ENCODE assay signal across 34 cellular contexts in genomic region chr6:83368582-83368981, GRCh38.
"Had no signal": no experiment of that assay in that cellular context is flagged by ENCODE, and none has a peak within 500 bp of the region (broad histone marks: within the 10 kb centered on the region; RNA-seq: fewer than 3 reads in every experiment).

No MANE protein-coding gene starts in this region.

- H3K9me3 Mint-ChIP-seq: activated B cell treated with CpG ODN at 0.5 μM for 24 hours; activated CD4-positive, alpha-beta memory T cell treated with anti-CD3 and anti-CD28 coated beads for 36 hours; activated CD4-positive, alpha-beta T cell treated with anti-CD3 and anti-CD28 coated beads, Interleukin-2, amount 10 ng/mL, durations not matched to agents 24 days and 14 days; activated CD8-positive, alpha-beta T cell treated with anti-CD3 and anti-CD28 coated beads for 36 hours; activated naive CD4-positive, alpha-beta T cell treated with anti-CD3 and anti-CD28 coated beads for 36 hours; activated naive CD4-positive, alpha-beta T cell treated with anti-CD3 and anti-CD28 coated beads, Interleukin-2, amount 50 U/mL, for 72 hours; activated naive CD8-positive, alpha-beta T cell treated with anti-CD3 and anti-CD28 coated beads for 36 hours; activated T-cell treated with anti-CD3 and anti-CD28 coated beads, Interleukin-2, amount 50 U/mL, for 24 hours; activated T-helper 2 cell treated with anti-CD3 and anti-CD28 coated beads, Interferon-gamma antibody, Interleukin-2, Interleukin-4, amounts not matched to agents 10 μg/mL and 5 μg/mL and 100 μg/mL, durations not matched to agents 14 hours and 24 hours and 36 hours; T-helper 1 cell treated with Interleukin-12 subunit alpha and Interleukin-12 subunit beta and Interleukin-4 antibody, amounts not matched to agents 30 μg/mL and 1 μg/mL, for 36 hours; T-helper 2 cell treated with Interferon-gamma antibody and Interleukin-4, amounts not matched to agents 5 μg/mL and 100 μg/mL, for 36 hours had no signal

- H3K36me3 ChIP-seq: adrenal gland, ascending aorta, brain microvascular endothelial cell, breast epithelium had no signal

- H3K4me1 Mint-ChIP-seq: activated B cell treated with CpG ODN at 0.5 μM for 24 hours; activated CD4-positive, alpha-beta T cell treated with anti-CD3 and anti-CD28 coated beads, Interleukin-2, amount 10 ng/mL, durations not matched to agents 24 days and 14 days; activated CD8-positive, alpha-beta memory T cell treated with anti-CD3 and anti-CD28 coated beads, Interleukin-2, amount 10 ng/mL, durations not matched to agents 7 days and 5 days; activated naive CD8-positive, alpha-beta T cell treated with anti-CD3 and anti-CD28 coated beads for 36 hours had no signal

- DNase-seq: activated B cell treated with CpG ODN at 0.5 μM for 24 hours; activated CD4-positive, alpha-beta memory T cell treated with anti-CD3 and anti-CD28 coated beads for 36 hours; activated CD4-positive, alpha-beta T cell treated with anti-CD3 and anti-CD28 coated beads for 4 hours; activated CD4-positive, alpha-beta T cell treated with anti-CD3 and anti-CD28 coated beads, Interleukin-2, amount 10 ng/mL, durations not matched to agents 24 days and 14 days; activated CD4-positive, alpha-beta T cell treated with anti-CD3 and anti-CD28 coated beads, Interleukin-2, amount 50 U/mL, for 1 hour; activated CD4-positive, alpha-beta T cell treated with anti-CD3 and anti-CD28 coated beads, Interleukin-2, amount 50 U/mL, for 4 hours; activated CD4-positive, CD25-positive, alpha-beta regulatory T cell treated with anti-CD3 and anti-CD28 coated beads, Interleukin-2, amount 50 U/mL, for 72 hours; activated CD8-positive, alpha-beta memory T cell treated with anti-CD3 and anti-CD28 coated beads, Interleukin-2, amount 10 ng/mL, durations not matched to agents 7 days and 5 days; activated CD8-positive, alpha-beta memory T cell treated with anti-CD3 and anti-CD28 coated beads, Interleukin-2, amount 50 U/mL, for 48 hours; activated CD8-positive, alpha-beta T cell treated with anti-CD3 and anti-CD28 coated beads for 36 hours; activated effector memory CD4-positive, alpha-beta T cell treated with Interleukin-2 at 50 U/mL for 16 hours; activated gamma-delta T cell; activated naive CD4-positive, alpha-beta T cell treated with anti-CD3 and anti-CD28 coated beads for 36 hours; activated naive CD4-positive, alpha-beta T cell treated with anti-CD3 and anti-CD28 coated beads, Interleukin-2, amount 50 U/mL, for 16 hours; activated naive CD8-positive, alpha-beta T cell treated with anti-CD3 and anti-CD28 coated beads for 36 hours; activated T-cell treated with anti-CD3 and anti-CD28 coated beads, Interleukin-2, amount 50 U/mL, for 24 hours; activated T-cell treated with anti-CD3 and anti-CD28 coated beads, Interleukin-2, amount 50 U/mL, for 48 hours; adrenal gland; amygdala; anterior cingulate cortex; body of pancreas; brain microvascular endothelial cell; central memory CD4-positive, alpha-beta T cell; T-helper 1 cell; T-helper 2 cell; T-helper 9 cell had no signal

- H3K4me3 Mint-ChIP-seq: activated B cell treated with CpG ODN at 0.5 μM for 24 hours; activated CD4-positive, alpha-beta memory T cell treated with anti-CD3 and anti-CD28 coated beads for 36 hours; activated CD4-positive, alpha-beta T cell treated with anti-CD3 and anti-CD28 coated beads, Interleukin-2, amount 10 ng/mL, durations not matched to agents 24 days and 14 days; activated CD8-positive, alpha-beta memory T cell treated with anti-CD3 and anti-CD28 coated beads, Interleukin-2, amount 10 ng/mL, durations not matched to agents 7 days and 5 days; activated CD8-positive, alpha-beta T cell treated with anti-CD3 and anti-CD28 coated beads for 36 hours; activated naive CD4-positive, alpha-beta T cell treated with anti-CD3 and anti-CD28 coated beads for 36 hours; activated naive CD8-positive, alpha-beta T cell treated with anti-CD3 and anti-CD28 coated beads for 36 hours; activated T-cell treated with anti-CD3 and anti-CD28 coated beads, Interleukin-2, amount 50 U/mL, for 24 hours; T-helper 1 cell treated with Interleukin-12 subunit alpha and Interleukin-12 subunit beta and Interleukin-4 antibody, amounts not matched to agents 30 μg/mL and 1 μg/mL, for 36 hours; T-helper 2 cell treated with Interferon-gamma antibody and Interleukin-4, amounts not matched to agents 5 μg/mL and 100 μg/mL, for 36 hours had no signal

- H3K4me1 ChIP-seq: body of pancreas, breast epithelium had no signal

- H3K9me3 ChIP-seq: adrenal gland, ascending aorta, body of pancreas, breast epithelium had no signal

- FAIRE-seq: TTC549 had no signal

- H3K4me3 ChIP-seq: adrenal gland, ascending aorta, body of pancreas, breast epithelium had no signal

- ATAC-seq: activated CD8-positive, alpha-beta memory T cell treated with anti-CD3 and anti-CD28 coated beads, Interleukin-2, amount 10 ng/mL, durations not matched to agents 7 days and 5 days; activated CD8-positive, alpha-beta T cell treated with anti-CD3 and anti-CD28 coated beads for 36 hours; activated naive CD4-positive, alpha-beta T cell treated with anti-CD3 and anti-CD28 coated beads, Interleukin-2, amount 50 U/mL, for 72 hours; body of pancreas had no signal

- H3K27me3 ChIP-seq: adrenal gland, ascending aorta, body of pancreas, brain microvascular endothelial cell, breast epithelium had no signal

- H3K27ac Mint-ChIP-seq: activated B cell treated with CpG ODN at 0.5 μM for 24 hours; activated CD4-positive, alpha-beta memory T cell treated with anti-CD3 and anti-CD28 coated beads for 36 hours; activated CD4-positive, alpha-beta T cell treated with anti-CD3 and anti-CD28 coated beads, Interleukin-2, amount 10 ng/mL, durations not matched to agents 24 days and 14 days; activated CD8-positive, alpha-beta memory T cell treated with anti-CD3 and anti-CD28 coated beads, Interleukin-2, amount 10 ng/mL, durations not matched to agents 7 days and 5 days; activated CD8-positive, alpha-beta T cell treated with anti-CD3 and anti-CD28 coated beads for 36 hours; activated naive CD4-positive, alpha-beta T cell treated with anti-CD3 and anti-CD28 coated beads for 36 hours; activated naive CD4-positive, alpha-beta T cell treated with anti-CD3 and anti-CD28 coated beads, Interleukin-2, amount 50 U/mL, for 72 hours; activated naive CD8-positive, alpha-beta T cell treated with anti-CD3 and anti-CD28 coated beads for 36 hours; activated T-cell treated with anti-CD3 and anti-CD28 coated beads, Interleukin-2, amount 50 U/mL, for 24 hours; activated T-helper 2 cell treated with anti-CD3 and anti-CD28 coated beads, Interferon-gamma antibody, Interleukin-2, Interleukin-4, amounts not matched to agents 10 μg/mL and 5 μg/mL and 100 μg/mL, durations not matched to agents 14 hours and 24 hours and 36 hours; T-helper 1 cell treated with Interleukin-12 subunit alpha and Interleukin-12 subunit beta and Interleukin-4 antibody, amounts not matched to agents 30 μg/mL and 1 μg/mL, for 36 hours; T-helper 2 cell treated with Interferon-gamma antibody and Interleukin-4, amounts not matched to agents 5 μg/mL and 100 μg/mL, for 36 hours had no signal

- H3K36me3 Mint-ChIP-seq: activated CD4-positive, alpha-beta memory T cell treated with anti-CD3 and anti-CD28 coated beads for 36 hours; activated CD8-positive, alpha-beta memory T cell treated with anti-CD3 and anti-CD28 coated beads, Interleukin-2, amount 10 ng/mL, durations not matched to agents 7 days and 5 days; activated naive CD4-positive, alpha-beta T cell treated with anti-CD3 and anti-CD28 coated beads, Interleukin-2, amount 50 U/mL, for 72 hours; activated naive CD8-positive, alpha-beta T cell treated with anti-CD3 and anti-CD28 coated beads for 36 hours had no signal

- H3K27me3 Mint-ChIP-seq: activated B cell treated with CpG ODN at 0.5 μM for 24 hours; activated CD4-positive, alpha-beta memory T cell treated with anti-CD3 and anti-CD28 coated beads for 36 hours; activated CD4-positive, alpha-beta T cell treated with anti-CD3 and anti-CD28 coated beads, Interleukin-2, amount 10 ng/mL, durations not matched to agents 24 days and 14 days; activated CD8-positive, alpha-beta memory T cell treated with anti-CD3 and anti-CD28 coated beads, Interleukin-2, amount 10 ng/mL, durations not matched to agents 7 days and 5 days; activated CD8-positive, alpha-beta T cell treated with anti-CD3 and anti-CD28 coated beads for 36 hours; activated T-cell treated with anti-CD3 and anti-CD28 coated beads, Interleukin-2, amount 50 U/mL, for 24 hours had no signal

- H3K27ac ChIP-seq: adrenal gland, ascending aorta, body of pancreas, brain microvascular endothelial cell, breast epithelium, VCaP had no signal
